In genomic region chr2:155223781-155224406, GRCh38 we compare ENCODE assay signal across 1 cellular context.
TF ChIP-seq lines count a peak whose summit lies in the region.

No MANE protein-coding gene starts in this region.

TF ChIP-seq in HCT116, 20 proteins besides CTCF, POLR2A, EP300 and RAD21 (continued from another document):
- no peak for TF ChIP-seq ZBTB33 (IDR thresholded peaks at IDR 0.05; ENCODE audit: extremely low read depth, insufficient replicate concordance, low read length)
- no peak for TF ChIP-seq SP1 (IDR thresholded peaks at IDR 0.05; ENCODE audit: low read depth)
- no peak for TF ChIP-seq ZNF274 (IDR thresholded peaks at IDR 0.05; ENCODE audit: low read depth, low read length)
- TF ChIP-seq JUND (IDR thresholded peaks at IDR 0.05): no peak
- TF ChIP-seq EZH2 (IDR thresholded peaks at IDR 0.05): no peak
- no peak for TF ChIP-seq EGR1 (IDR thresholded peaks at IDR 0.05; ENCODE audit: low read depth)
- no peak for TF ChIP-seq FOSL1 (IDR thresholded peaks at IDR 0.05; ENCODE audit: low read depth)
- TF ChIP-seq TCF7L2 (IDR thresholded peaks at IDR 0.05; ENCODE audit: borderline replicate concordance, extremely low read depth, insufficient read depth, insufficient read length): no peak
- no peak for TF ChIP-seq CEBPB (IDR thresholded peaks at IDR 0.05; ENCODE audit: low read depth)
- TF ChIP-seq SIN3A (IDR thresholded peaks at IDR 0.05; ENCODE audit: low read depth): no peak
- TF ChIP-seq ELF1 (IDR thresholded peaks at IDR 0.05; ENCODE audit: borderline replicate concordance, low read depth): no peak
- no peak for TF ChIP-seq SRF (IDR thresholded peaks at IDR 0.05; ENCODE audit: low read depth)
- TF ChIP-seq MAX (IDR thresholded peaks at IDR 0.05): no peak
- no peak for TF ChIP-seq POLR2AphosphoS5 (IDR thresholded peaks at IDR 0.05; ENCODE audit: low read depth, low read length)
- TF ChIP-seq YY1 (IDR thresholded peaks at IDR 0.05; ENCODE audit: extremely low read depth, insufficient replicate concordance, low read depth, low read length): no peak
- TF ChIP-seq EZH2phosphoT487 (IDR thresholded peaks at IDR 0.05; ENCODE audit: borderline replicate concordance): no peak
